ENCODE assay signal across 8 cellular contexts in the genomic region with DNA sequence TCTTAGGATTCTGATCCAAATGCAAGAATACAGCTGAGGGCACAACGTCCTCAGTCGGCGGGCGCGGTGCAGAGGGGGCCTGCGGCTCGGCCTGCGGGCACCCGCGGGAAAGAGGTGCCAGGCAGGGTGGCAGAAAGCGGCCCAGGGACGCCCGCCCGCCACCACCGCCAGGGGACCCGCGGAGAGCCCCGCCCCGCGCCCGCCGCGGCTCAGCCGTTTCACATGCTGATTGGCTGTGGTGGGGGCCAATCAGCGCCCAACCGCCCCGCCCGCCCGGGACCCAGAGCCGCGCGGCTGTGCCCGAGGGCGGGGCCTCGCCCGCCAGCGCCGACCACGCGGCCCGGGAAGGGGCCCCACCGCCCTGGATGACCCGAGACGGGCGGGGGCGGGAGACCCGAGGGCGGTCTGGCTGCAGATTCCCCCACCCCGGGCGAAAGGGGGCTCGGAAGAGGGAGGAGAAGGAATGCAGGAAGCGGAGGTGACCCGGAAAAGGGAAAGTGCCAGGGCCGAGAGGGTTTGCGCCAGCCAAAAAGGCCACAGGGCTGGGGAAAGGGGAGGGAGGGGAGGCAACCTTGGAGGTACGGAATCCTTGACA. TPM values are rescaled to one million over a fixed set of nuclear protein-coding genes. Genes with fewer than 3 reads are reported as not detected.
DNase-seq lines count a peak whose midpoint lies in the region; ATAC-seq and TF ChIP-seq lines count a peak whose summit lies in the region.

No MANE protein-coding gene starts in this region.

- H3K4me3 ChIP-seq in AG10803 (ENCODE audit: low read length), result peak overlapping the region; percentile 86
- H3K4me3 ChIP-seq in kidney epithelial cell (ENCODE audit: low read depth, low read length), result peak overlapping the region; percentile 50

- H3K27me3 ChIP-seq in kidney epithelial cell (ENCODE audit: control insufficient read depth, insufficient read depth, low read length), result no peaks in the 10 kb centered on the region

- ATAC-seq in GM18909 (IDR thresholded peaks at IDR 0.05; ENCODE audit: poor library complexity, unreplicated experiment) (peak; percentile 98), HG03135 (IDR thresholded peaks at IDR 0.05; ENCODE audit: unreplicated experiment) (peak; percentile 98)
- peak; percentile 97 to 98 for ATAC-seq in activated CD4-positive, CD25-positive, alpha-beta regulatory T cell treated with anti-CD3 and anti-CD28 coated beads, Interleukin-2, amount 50 U/mL, for 24 hours

- TF ChIP-seq CTCF in AG10803 (conservative IDR thresholded peaks at IDR 0.05; ENCODE audit: low read length) (no peak; the same call in 1 of the 2 replicates), kidney epithelial cell (IDR thresholded peaks at IDR 0.05; ENCODE audit: insufficient read depth, low read length, poor library complexity, severe bottlenecking) (no peak)

- H3K36me3 ChIP-seq in kidney epithelial cell (ENCODE audit: control insufficient read depth, insufficient read depth, low read length), result no peaks in the 10 kb centered on the region

- DNase-seq in AG10803 (ENCODE audit: low read depth), result peak; percentile 81
- peak; percentile 92 for DNase-seq in NCI-H2227 (lab: John Stamatoyannopoulos, UW; ENCODE audit: unreplicated experiment)
- peak; percentile 84 for DNase-seq in cerebellar cortex (ENCODE audit: low spot score)
- no peak for DNase-seq in kidney epithelial cell (ENCODE audit: low read depth)
- peak; percentile 83 to 84 for DNase-seq in stimulated activated CD4-positive, alpha-beta T cell treated with anti-CD3 and anti-CD28 coated beads, Interleukin-1b, Interleukin-23, amount 100 ng/mL, for 1 hour (ENCODE audit: low read depth in 2 of 2)

RNA-seq across cellular contexts. Expression of a gene that starts 8.0 kb away (rescaled TPM):
- 12.6 and 16.1 TPM in 2 replicates for total RNA-seq in kidney epithelial cell

RNA-seq across cellular contexts. Expression of a gene that starts 44.3 kb away (rescaled TPM):
- 23.7 and 30.1 TPM in 2 replicates for total RNA-seq in kidney epithelial cell
